ENCODE assay signal across 16 cellular contexts in the genomic region with DNA sequence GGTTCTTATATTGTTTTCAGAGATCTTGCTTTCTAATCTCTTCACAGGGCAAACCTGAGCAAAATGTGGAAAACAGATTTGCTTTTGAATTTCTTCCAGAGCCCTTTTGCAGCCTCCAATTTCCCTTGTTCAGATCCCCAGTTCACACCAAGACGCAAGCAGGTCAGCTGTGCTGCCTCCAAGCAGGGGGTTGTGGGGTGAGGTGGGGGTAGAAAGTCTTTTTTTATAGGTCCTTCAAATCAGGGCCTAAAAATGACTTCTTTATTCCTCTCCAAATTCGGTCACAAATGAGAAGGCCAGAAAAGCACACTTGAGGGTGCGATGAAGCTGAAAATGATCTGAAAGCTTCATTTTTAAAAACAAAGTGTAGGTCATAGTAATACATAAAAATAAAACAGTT.
"Had no signal": no experiment of that assay in that cellular context is flagged by ENCODE, and none has a peak within 500 bp of the region (broad histone marks: within the 10 kb centered on the region; RNA-seq: fewer than 3 reads in every experiment).

No MANE protein-coding gene starts in this region.

- H3K4me1 ChIP-seq: right atrium auricular region had no signal

- ATAC-seq: effector memory CD8-positive, alpha-beta T cell; heart left ventricle; left colon; left ventricle myocardium superior; naive thymus-derived CD4-positive, alpha-beta T cell had no signal

- H3K9me3 ChIP-seq: heart left ventricle, ovary, right atrium auricular region, sigmoid colon, stomach had no signal

- DNase-seq: effector memory CD8-positive, alpha-beta T cell; heart left ventricle; hippocampal formation; left colon; left ventricle myocardium superior; mesendoderm; naive thymus-derived CD4-positive, alpha-beta T cell; nephron progenitor cell; ovary; sigmoid colon; stimulated activated naive CD4-positive, alpha-beta T cell; stomach; substantia nigra had no signal

- H3K27me3 ChIP-seq: heart left ventricle, ovary, right atrium auricular region, sigmoid colon, stomach had no signal

- H3K27ac ChIP-seq: heart left ventricle, ovary, right atrium auricular region, sigmoid colon, stomach had no signal

- H3K36me3 ChIP-seq: heart left ventricle, ovary, right atrium auricular region, sigmoid colon, stomach had no signal

- H3K4me3 ChIP-seq: heart left ventricle, lung, ovary, right atrium auricular region, sigmoid colon, skin epidermis, stomach had no signal
